ENCODE assay signal across 11 cellular contexts in the genomic region with DNA sequence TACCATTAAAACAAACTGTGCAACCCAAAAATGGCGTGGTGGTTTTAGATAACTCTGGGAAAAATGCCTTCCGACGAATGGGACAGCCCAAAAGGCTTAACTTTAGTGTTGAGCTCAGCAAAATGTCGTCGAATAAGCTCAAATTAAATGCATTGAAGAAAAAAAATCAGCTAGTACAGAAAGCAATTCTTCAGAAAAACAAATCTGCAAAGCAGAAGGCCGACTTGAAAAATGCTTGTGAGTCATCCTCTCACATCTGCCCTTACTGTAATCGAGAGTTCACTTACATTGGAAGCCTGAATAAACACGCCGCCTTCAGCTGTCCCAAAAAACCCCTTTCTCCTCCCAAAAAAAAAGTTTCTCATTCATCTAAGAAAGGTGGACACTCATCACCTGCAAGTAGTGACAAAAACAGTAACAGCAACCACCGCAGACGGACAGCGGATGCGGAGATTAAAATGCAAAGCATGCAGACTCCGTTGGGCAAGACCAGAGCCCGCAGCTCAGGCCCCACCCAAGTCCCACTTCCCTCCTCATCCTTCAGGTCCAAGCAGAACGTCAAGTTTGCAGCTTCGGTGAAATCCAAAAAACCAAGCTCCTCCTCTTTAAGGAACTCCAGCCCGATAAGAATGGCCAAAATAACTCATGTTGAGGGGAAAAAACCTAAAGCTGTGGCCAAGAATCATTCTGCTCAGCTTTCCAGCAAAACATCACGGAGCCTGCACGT.
A peak's percentile ranks its signal among the peaks of the same experiment; 100 is the strongest.
DNase-seq lines count a peak whose midpoint lies in the region; ATAC-seq and TF ChIP-seq lines count a peak whose summit lies in the region.
"Had no signal": no experiment of that assay in that cellular context is flagged by ENCODE, and none has a peak within 500 bp of the region (broad histone marks: within the 10 kb centered on the region; RNA-seq: fewer than 3 reads in every experiment).

No MANE protein-coding gene starts in this region.

- H3K4me1 ChIP-seq in smooth muscle cell (ENCODE audit: low read depth) = peaks cover 8% of the 10 kb centered on the region

- peaks cover 62% of the 10 kb centered on the region for H3K36me3 Mint-ChIP-seq in activated CD4-positive, alpha-beta T cell treated with anti-CD3 and anti-CD28 coated beads for 36 hours (ENCODE audit: low read depth)
- no peaks in the 10 kb centered on the region for H3K36me3 Mint-ChIP-seq in activated B cell treated with CpG ODN at 0.5 μM for 24 hours (ENCODE audit: low read depth)

- peaks cover 7% of the 10 kb centered on the region for H3F3A ChIP-seq in smooth muscle cell (ENCODE audit: low read depth)

- no peaks in the 10 kb centered on the region for H3K9me3 Mint-ChIP-seq in activated CD4-positive, alpha-beta T cell treated with anti-CD3 and anti-CD28 coated beads for 36 hours (ENCODE audit: low read depth)
- H3K9me3 Mint-ChIP-seq in activated B cell treated with CpG ODN at 0.5 μM for 24 hours = no peaks in the 10 kb centered on the region

- H3K4me3 ChIP-seq in fibroblast of pulmonary artery (replicated peaks; ENCODE audit: low read depth, low read length) (peak overlapping the region; percentile 1), smooth muscle cell (no peak overlapping the region)

- intact Hi-C loops in activated CD4-positive, alpha-beta T cell treated with anti-CD3 and anti-CD28 coated beads for 36 hours (cut with DNase I, micrococcal nuclease) = loop anchor here in 1 of 2 experiments (2.0 kb wide), 1 partner anchor 19 kb away; no protein-coding TSS in a partner anchor
- intact Hi-C loops in activated B cell treated with CpG ODN at 0.5 μM for 24 hours (cut with micrococcal nuclease) = no loop called here

- H3K27ac Mint-ChIP-seq in activated CD4-positive, alpha-beta T cell treated with anti-CD3 and anti-CD28 coated beads for 36 hours = peak overlapping the region; percentile 76
- H3K27ac Mint-ChIP-seq in activated B cell treated with CpG ODN at 0.5 μM for 24 hours = peak overlapping the region; percentile 69

- peaks cover 52% of the 10 kb centered on the region for H3K4me1 Mint-ChIP-seq in activated CD4-positive, alpha-beta T cell treated with anti-CD3 and anti-CD28 coated beads for 36 hours
- peaks cover 29% of the 10 kb centered on the region for H3K4me1 Mint-ChIP-seq in activated B cell treated with CpG ODN at 0.5 μM for 24 hours

- POLR2A ChIA-PET in activated CD4-positive, alpha-beta T cell treated with anti-CD3 and anti-CD28 coated beads for 36 hours (lab: Charles Lee) = interaction anchor here (0.7 kb wide), 1 partner anchor 17 kb away, joined by 3 read pairs; no protein-coding TSS in a partner anchor
- POLR2A ChIA-PET in activated B cell treated with CpG ODN at 0.5 μM for 24 hours (lab: Charles Lee) = interaction anchor here (0.5 to 1.4 kb wide), 7 partner anchors 11 to 350 kb away, joined by 3 to 10 read pairs (median 3); no protein-coding TSS in a partner anchor

- CTCF ChIA-PET in activated CD4-positive, alpha-beta T cell treated with anti-CD3 and anti-CD28 coated beads for 36 hours (lab: Charles Lee) = interaction anchor here (1.1 to 1.4 kb wide), 4 partner anchors 10 to 89 kb away, joined by 3 to 5 read pairs (median 4); no protein-coding TSS in a partner anchor
- CTCF ChIA-PET in activated B cell treated with CpG ODN at 0.5 μM for 24 hours (lab: Charles Lee) = interaction anchor here (1.2 kb wide), 1 partner anchor 25 kb away, joined by 3 read pairs; no protein-coding TSS in a partner anchor

- 53% methylated on average over 20 of the region's 20 CpGs for WGBS in smooth muscle cell (ENCODE audit: low lambda C conversion rate)

- H3K36me3 ChIP-seq in smooth muscle cell (ENCODE audit: low read depth) = no peaks in the 10 kb centered on the region

- no peaks in the 10 kb centered on the region for H3K9me3 ChIP-seq in smooth muscle cell (replicated peaks; ENCODE audit: low read depth)

- peaks cover 98% of the 10 kb centered on the region for H4K20me1 ChIP-seq in smooth muscle cell (ENCODE audit: low read depth)

- no peak overlapping the region for H3K4me3 Mint-ChIP-seq in activated CD4-positive, alpha-beta T cell treated with anti-CD3 and anti-CD28 coated beads for 36 hours
- peak overlapping the region; percentile 41 for H3K4me3 Mint-ChIP-seq in activated B cell treated with CpG ODN at 0.5 μM for 24 hours

- peak; percentile 75 for ATAC-seq in activated CD4-positive, alpha-beta T cell treated with anti-CD3 and anti-CD28 coated beads for 36 hours
- ATAC-seq in activated B cell treated with CpG ODN at 0.5 μM for 24 hours (ENCODE audit: low read depth) (peak; percentile 21), GM21515 (IDR thresholded peaks at IDR 0.05; ENCODE audit: unreplicated experiment) (no peak)

- no peaks in the 10 kb centered on the region for H3K27me3 ChIP-seq in smooth muscle cell (ENCODE audit: low read depth)

- peak overlapping the region; percentile 65 for H3K27ac ChIP-seq in smooth muscle cell (ENCODE audit: low read depth)

- H3K27me3 Mint-ChIP-seq in activated CD4-positive, alpha-beta T cell treated with anti-CD3 and anti-CD28 coated beads for 36 hours = no peaks in the 10 kb centered on the region
- H3K27me3 Mint-ChIP-seq in activated B cell treated with CpG ODN at 0.5 μM for 24 hours = no peaks in the 10 kb centered on the region

- H3K79me2 ChIP-seq in smooth muscle cell (ENCODE audit: low read depth) = peaks cover 54% of the 10 kb centered on the region

- no peak overlapping the region for H3K9ac ChIP-seq in smooth muscle cell (ENCODE audit: low read depth)

- TF ChIP-seq CTCF in activated B cell treated with CpG ODN at 0.5 μM for 24 hours (IDR thresholded peaks at IDR 0.05) (no peak), fibroblast of pulmonary artery (IDR thresholded peaks at IDR 0.05; ENCODE audit: low read length, missing control alignments) (no peak), smooth muscle cell (IDR thresholded peaks at IDR 0.05; ENCODE audit: borderline replicate concordance, insufficient read depth, poor library complexity, severe bottlenecking) (no peak)

- H2AFZ ChIP-seq in smooth muscle cell (ENCODE audit: low read depth) = no peak overlapping the region

- DNase-seq in activated CD4-positive, alpha-beta T cell treated with anti-CD3 and anti-CD28 coated beads for 36 hours = no peak
- no peak for DNase-seq in activated CD4-positive, alpha-beta T cell treated with anti-CD3 and anti-CD28 coated beads, Interleukin-2, amount 50 U/mL, for 4 hours
- no peak for DNase-seq in activated B cell treated with CpG ODN at 0.5 μM for 24 hours
- peak; percentile 67 for DNase-seq in fibroblast of pulmonary artery (ENCODE audit: low read depth)
- DNase-seq in smooth muscle cell (lab: John Stamatoyannopoulos, UW; ENCODE audit: unreplicated experiment) = no peak
- no peak for DNase-seq in NCI-H2029 (lab: John Stamatoyannopoulos, UW)
- no peak for DNase-seq in DMS53 treated with DMSO at 0.1 percent for 48 hours (lab: John Stamatoyannopoulos, UW; ENCODE audit: unreplicated experiment)
- DNase-seq: activated effector memory CD4-positive, alpha-beta T cell treated with Interleukin-2 at 50 U/mL for 16 hours; NCI-H2081; stimulated activated naive CD4-positive, alpha-beta T cell had no signal

- H3K4me2 ChIP-seq in smooth muscle cell = peak overlapping the region; percentile 76
